8 cellular contexts compared by ENCODE assay signal in genomic region chr14:73238262-73238852, GRCh38. TPM values are rescaled to one million over a fixed set of nuclear protein-coding genes. Genes with fewer than 3 reads are reported as not detected.
DNase-seq lines count a peak whose midpoint lies in the region; ATAC-seq, FAIRE-seq and TF ChIP-seq lines count a peak whose summit lies in the region.

No MANE protein-coding gene starts in this region.

- TF ChIP-seq POLR2A in GM12892 (IDR thresholded peaks at IDR 0.05; ENCODE audit: low read depth, low read length) = no peak

- H3K4me1 ChIP-seq in muscle layer of duodenum (ENCODE audit: control insufficient read depth in 1 of 2, insufficient read depth in 2 of 2, low read length in 2 of 2) = peaks cover 10 to 53% of the 10 kb centered on the region in 2 donors

- TF ChIP-seq CTCF in GM20000 (IDR thresholded peaks at IDR 0.05; ENCODE audit: extremely low read depth, missing control alignments) = no peak

- H3K27ac ChIP-seq in muscle layer of duodenum (ENCODE audit: low read length) = no peak overlapping the region

- peaks cover 3% of the 10 kb centered on the region for H3K27me3 ChIP-seq in muscle layer of duodenum (ENCODE audit: low read depth, low read length)

- peak; percentile 58 for DNase-seq in GM20000 (ENCODE audit: low spot score)
- peak; percentile 46 for DNase-seq in NCI-H226
- peak; percentile 38 for DNase-seq in dedifferentiated amniotic fluid mesenchymal stem cell (ENCODE audit: extremely low spot score)
- DNase-seq in GM12892 (ENCODE audit: insufficient read length) = no peak

- FAIRE-seq in GM12892 (lab: Jason Lieb, UNC) = no peak

- peak overlapping the region; percentile 37 to 71 for H3K4me3 ChIP-seq in muscle layer of duodenum (ENCODE audit: low read depth in 1 of 2, low read length in 2 of 2)

- no peaks in the 10 kb centered on the region for H3K36me3 ChIP-seq in muscle layer of duodenum (ENCODE audit: control insufficient read depth in 1 of 2, insufficient read depth in 2 of 2, low read length in 2 of 2)

- ATAC-seq in HG03432 (IDR thresholded peaks at IDR 0.05; ENCODE audit: unreplicated experiment) (no peak), GM18873 (IDR thresholded peaks at IDR 0.05; ENCODE audit: low FRiP score, unreplicated experiment) (no peak), HG03159 (IDR thresholded peaks at IDR 0.05; ENCODE audit: unreplicated experiment) (no peak)

- no peaks in the 10 kb centered on the region for H3K9me3 ChIP-seq in muscle layer of duodenum (ENCODE audit: control insufficient read depth in 1 of 2, low read length in 2 of 2)

RNA-seq across cellular contexts. Expression of gene PAPLN, which starts 1.1 kb away (rescaled TPM):
- polyA plus RNA-seq in GM12892 (2012; ENCODE audit: missing spikeins) = 9.8 TPM
